Comparison of ENCODE assay signal across 17 cellular contexts in the genomic region with DNA sequence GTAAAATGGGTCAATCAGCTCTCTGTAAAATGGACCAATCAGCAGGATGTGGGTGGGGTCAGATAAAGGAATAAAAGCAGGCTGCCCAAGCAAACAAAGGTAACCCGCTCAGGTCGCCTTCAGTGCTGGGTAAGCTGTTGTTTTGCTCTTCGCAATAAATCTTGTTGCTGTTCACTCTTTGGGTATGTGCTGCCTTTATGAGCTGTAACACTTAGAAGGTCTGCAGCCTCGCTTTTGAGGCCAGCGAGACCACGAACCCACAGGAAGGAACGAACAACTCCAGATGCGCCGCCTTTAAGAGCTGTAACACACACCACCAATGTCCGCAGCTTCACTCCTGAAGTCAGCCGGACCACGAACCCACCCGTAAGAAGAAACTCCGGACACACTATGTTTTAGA. TPM values are rescaled to one million over a fixed set of nuclear protein-coding genes. Genes with fewer than 3 reads are reported as not detected.
DNase-seq lines count a peak whose midpoint lies in the region; ATAC-seq and TF ChIP-seq lines count a peak whose summit lies in the region.
"Had no signal": no experiment of that assay in that cellular context is flagged by ENCODE, and none has a peak within 500 bp of the region (broad histone marks: within the 10 kb centered on the region; RNA-seq: fewer than 3 reads in every experiment).

No MANE protein-coding gene starts in this region.

- H3K27me3 Mint-ChIP-seq in activated naive CD4-positive, alpha-beta T cell treated with anti-CD3 and anti-CD28 coated beads, Interleukin-2, amount 50 U/mL, for 24 hours, result no peaks in the 10 kb centered on the region
- H3K27me3 Mint-ChIP-seq in T-helper 2 cell treated with Interferon-gamma antibody and Interleukin-4, amounts not matched to agents 5 μg/mL and 100 μg/mL, for 36 hours (ENCODE audit: low read depth), result peaks cover 2% of the 10 kb centered on the region
- H3K27me3 Mint-ChIP-seq in effector memory CD8-positive, alpha-beta T cell, result peaks cover 0 to 6% of the 10 kb centered on the region in 2 donors

- H3K4me3 Mint-ChIP-seq in activated naive CD4-positive, alpha-beta T cell treated with anti-CD3 and anti-CD28 coated beads, Interleukin-2, amount 50 U/mL, for 24 hours, result peak overlapping the region; percentile 67
- H3K4me3 Mint-ChIP-seq in T-helper 2 cell treated with Interferon-gamma antibody and Interleukin-4, amounts not matched to agents 5 μg/mL and 100 μg/mL, for 36 hours, result peak overlapping the region; percentile 64
- H3K4me3 Mint-ChIP-seq in effector memory CD8-positive, alpha-beta T cell, result peak overlapping the region in 1 of 2 donors; percentile 60

- peaks cover 35% of the 10 kb centered on the region for H3K4me1 Mint-ChIP-seq in activated naive CD4-positive, alpha-beta T cell treated with anti-CD3 and anti-CD28 coated beads, Interleukin-2, amount 50 U/mL, for 24 hours
- peaks cover 7% of the 10 kb centered on the region for H3K4me1 Mint-ChIP-seq in T-helper 2 cell treated with Interferon-gamma antibody and Interleukin-4, amounts not matched to agents 5 μg/mL and 100 μg/mL, for 36 hours (ENCODE audit: low read depth)
- peaks cover 4 to 5% of the 10 kb centered on the region in 2 donors for H3K4me1 Mint-ChIP-seq in effector memory CD8-positive, alpha-beta T cell (ENCODE audit: low read depth in 2 of 2)

- in situ Hi-C loops in gastrocnemius medialis (cut with MboI; ENCODE audit: low sequenced_read_pairs in 4 of 4), result loop anchor here in 1 of 4 donors (10.0 kb wide), 1 partner anchor 368 kb away; no protein-coding TSS in a partner anchor

- H3K36me3 Mint-ChIP-seq in activated naive CD4-positive, alpha-beta T cell treated with anti-CD3 and anti-CD28 coated beads, Interleukin-2, amount 50 U/mL, for 24 hours, result no peaks in the 10 kb centered on the region
- H3K36me3 Mint-ChIP-seq in T-helper 2 cell treated with Interferon-gamma antibody and Interleukin-4, amounts not matched to agents 5 μg/mL and 100 μg/mL, for 36 hours (ENCODE audit: low read depth), result peaks cover 2% of the 10 kb centered on the region
- no peaks in the 10 kb centered on the region for H3K36me3 Mint-ChIP-seq in effector memory CD8-positive, alpha-beta T cell (ENCODE audit: insufficient read depth)

- intact Hi-C loops in gastrocnemius medialis (cut with DNase I; ENCODE audit: low total_unique reads), result no loop called here
- intact Hi-C loops in lower leg skin (cut with DNase I; ENCODE audit: low total_unique reads), result no loop called here

- no peak for DNase-seq in activated naive CD4-positive, alpha-beta T cell treated with Interleukin-2 at 50 U/mL for 16 hours
- DNase-seq in T-helper 2 cell treated with Interferon-gamma antibody and Interleukin-4, amounts not matched to agents 5 μg/mL and 100 μg/mL, for 36 hours (ENCODE audit: low spot score), result no peak
- DNase-seq in effector memory CD8-positive, alpha-beta T cell, result no peak
- DNase-seq in gastrocnemius medialis, result no peak
- no peak for DNase-seq in lower leg skin (ENCODE audit: low spot score in 2 of 2)
- DNase-seq: activated CD4-positive, alpha-beta T cell treated with anti-CD3 and anti-CD28 coated beads, Interleukin-2, amount 50 U/mL, for 1 hour; anterior cingulate cortex; DMS79; Karpas-422; NCI-H1092 treated with DMSO at 0.1 percent for 48 hours; NCI-H2029; NCI-H345; OCI-M1; Right ventricle myocardium superior; stimulated activated CD8-positive, alpha-beta memory T cell treated with anti-CD3 and anti-CD28 coated beads, Interleukin-4, amount 100 ng/mL, for 48 hours had no signal

- TF ChIP-seq CTCF in gastrocnemius medialis (IDR thresholded peaks at IDR 0.05 in 4 of 5, conservative IDR thresholded peaks at IDR 0.05 in 1 of 5) (no peak), lower leg skin (IDR thresholded peaks at IDR 0.05) (no peak)

- H3K27ac Mint-ChIP-seq in activated naive CD4-positive, alpha-beta T cell treated with anti-CD3 and anti-CD28 coated beads, Interleukin-2, amount 50 U/mL, for 24 hours, result peak overlapping the region; percentile 57
- no peak overlapping the region for H3K27ac Mint-ChIP-seq in T-helper 2 cell treated with Interferon-gamma antibody and Interleukin-4, amounts not matched to agents 5 μg/mL and 100 μg/mL, for 36 hours
- peak overlapping the region in 1 of 2 donors; percentile 61 for H3K27ac Mint-ChIP-seq in effector memory CD8-positive, alpha-beta T cell

- H3K27ac ChIP-seq in gastrocnemius medialis, result no peak overlapping the region

- 86 to 91% methylated on average over 14 of the region's 14 CpGs for WGBS in lower leg skin, 2 donors

- no peaks in the 10 kb centered on the region for H3K27me3 ChIP-seq in gastrocnemius medialis

- H3K4me1 ChIP-seq in gastrocnemius medialis, result no peaks in the 10 kb centered on the region

- H3K9me3 ChIP-seq in gastrocnemius medialis, result no peaks in the 10 kb centered on the region

- no peak overlapping the region for H3K4me3 ChIP-seq in gastrocnemius medialis
- no peak overlapping the region for H3K4me3 ChIP-seq in lower leg skin (ENCODE audit: low read depth, poor library complexity, severe bottlenecking)

- H3K36me3 ChIP-seq in gastrocnemius medialis, result no peaks in the 10 kb centered on the region

- peak; percentile 74 for ATAC-seq in effector memory CD8-positive, alpha-beta T cell (replicated peaks)
- no peak for ATAC-seq in HG03521 (IDR thresholded peaks at IDR 0.05; ENCODE audit: unreplicated experiment)
- no peak for ATAC-seq in gastrocnemius medialis

- H3K9me3 Mint-ChIP-seq in activated naive CD4-positive, alpha-beta T cell treated with anti-CD3 and anti-CD28 coated beads, Interleukin-2, amount 50 U/mL, for 24 hours, result no peaks in the 10 kb centered on the region
- H3K9me3 Mint-ChIP-seq in T-helper 2 cell treated with Interferon-gamma antibody and Interleukin-4, amounts not matched to agents 5 μg/mL and 100 μg/mL, for 36 hours, result peaks cover 9% of the 10 kb centered on the region
- H3K9me3 Mint-ChIP-seq in effector memory CD8-positive, alpha-beta T cell, result no peaks in the 10 kb centered on the region

- TF ChIP-seq POLR2A in gastrocnemius medialis (IDR thresholded peaks at IDR 0.05) (no peak), lower leg skin (IDR thresholded peaks at IDR 0.05) (no peak)

RNA-seq across cellular contexts. Expression of gene CAMK2D, which starts 11.5 kb away (rescaled TPM):
- total RNA-seq in gastrocnemius medialis, result 100 to 1,000 TPM in 3 of 4 donors, 10 to 100 TPM in 1; 73.2 to 149 (median 119) TPM
- 10 to 100 TPM; 25.2 to 40.7 (median 32.7) TPM for total RNA-seq in lower leg skin
